8 cellular contexts compared by ENCODE assay signal in genomic region chr10:17444062-17444714, GRCh38. TPM values are rescaled to one million over a fixed set of nuclear protein-coding genes. Genes with fewer than 3 reads are reported as not detected.
DNase-seq lines count a peak whose midpoint lies in the region; ATAC-seq and TF ChIP-seq lines count a peak whose summit lies in the region.

No MANE protein-coding gene starts in this region.

- DNase-seq in right cardiac atrium: no peak
- no peak for DNase-seq in cardiac septum (ENCODE audit: low spot score)
- DNase-seq in activated CD4-positive, alpha-beta memory T cell treated with anti-CD3 and anti-CD28 coated beads, Interleukin-2, amount 10 ng/mL, durations not matched to agents 7 days and 5 days: peak; percentile 34
- no peak for DNase-seq in stimulated activated CD4-positive, alpha-beta T cell treated with anti-CD3 and anti-CD28 coated beads, Interleukin-4, amount 100 ng/mL, for 24 hours
- DNase-seq in WERI-Rb-1: no peak
- DNase-seq in glomerular visceral epithelial cell (ENCODE audit: extremely low spot score): no peak
- DNase-seq in SKM-1 treated with dmso at 0.1 percent for 144 hours (lab: John Stamatoyannopoulos, UW; ENCODE audit: unreplicated experiment): no peak

- no peaks in the 10 kb centered on the region for H3K36me3 ChIP-seq in WERI-Rb-1

- POLR2A ChIA-PET in activated CD4-positive, alpha-beta memory T cell treated with anti-CD3 and anti-CD28 coated beads, Interleukin-2, amount 10 ng/mL, durations not matched to agents 7 days and 5 days (lab: Charles Lee): interaction anchor here (1.1 to 3.1 kb wide), 6 partner anchors 10 to 606 kb away, joined by 3 to 9 read pairs (median 6); partner anchors contain the start of genes ST8SIA6 and STAM

- 54% methylated on average over 7 of the region's 7 CpGs for WGBS in right cardiac atrium

- intact Hi-C loops in right cardiac atrium (cut with DNase I) (no loop called here), cardiac septum (cut with DNase I) (no loop called here)

- H3K27ac Mint-ChIP-seq in activated CD4-positive, alpha-beta memory T cell treated with anti-CD3 and anti-CD28 coated beads, Interleukin-2, amount 10 ng/mL, durations not matched to agents 7 days and 5 days: peak overlapping the region; percentile 48

- H3K27ac ChIP-seq in right cardiac atrium (ENCODE audit: low read length) (peak overlapping the region; percentile 32), WERI-Rb-1 (no peak overlapping the region)

- H3K9me3 Mint-ChIP-seq in activated CD4-positive, alpha-beta memory T cell treated with anti-CD3 and anti-CD28 coated beads, Interleukin-2, amount 10 ng/mL, durations not matched to agents 7 days and 5 days: peaks cover 10% of the 10 kb centered on the region

- no peaks in the 10 kb centered on the region for H3K27me3 ChIP-seq in right cardiac atrium (ENCODE audit: control insufficient read depth, insufficient read depth)
- H3K27me3 ChIP-seq in WERI-Rb-1 (ENCODE audit: insufficient read depth, low read depth, severe bottlenecking): no peaks in the 10 kb centered on the region

- no peaks in the 10 kb centered on the region for H3K4me1 ChIP-seq in right cardiac atrium (ENCODE audit: control insufficient read depth, insufficient read depth, low read length)

- H3K27me3 Mint-ChIP-seq in activated CD4-positive, alpha-beta memory T cell treated with anti-CD3 and anti-CD28 coated beads, Interleukin-2, amount 10 ng/mL, durations not matched to agents 7 days and 5 days: peaks cover 4% of the 10 kb centered on the region

- peaks cover 25% of the 10 kb centered on the region for H3K4me1 Mint-ChIP-seq in activated CD4-positive, alpha-beta memory T cell treated with anti-CD3 and anti-CD28 coated beads, Interleukin-2, amount 10 ng/mL, durations not matched to agents 7 days and 5 days

- peak overlapping the region; percentile 41 for H3K4me3 Mint-ChIP-seq in activated CD4-positive, alpha-beta memory T cell treated with anti-CD3 and anti-CD28 coated beads, Interleukin-2, amount 10 ng/mL, durations not matched to agents 7 days and 5 days

- H3K9me3 ChIP-seq in right cardiac atrium (ENCODE audit: control insufficient read depth, low read length) (no peaks in the 10 kb centered on the region), WERI-Rb-1 (ENCODE audit: severe bottlenecking) (no peaks in the 10 kb centered on the region)

- ATAC-seq in right cardiac atrium (peak in 1 of 2 donors; percentile 9), HG02884 (IDR thresholded peaks at IDR 0.05; ENCODE audit: unreplicated experiment) (peak; percentile 98)

- H3K4me3 ChIP-seq in right cardiac atrium (ENCODE audit: low read length) (no peak overlapping the region), WERI-Rb-1 (ENCODE audit: low read depth, low read length) (no peak overlapping the region)

- CTCF ChIA-PET in activated CD4-positive, alpha-beta memory T cell treated with anti-CD3 and anti-CD28 coated beads, Interleukin-2, amount 10 ng/mL, durations not matched to agents 7 days and 5 days (lab: Charles Lee): interaction anchor here (1.3 to 2.1 kb wide), 2 partner anchors 10 to 15 kb away, joined by 3 to 9 read pairs; partner anchors contain the start of gene ST8SIA6

- H3K36me3 Mint-ChIP-seq in activated CD4-positive, alpha-beta memory T cell treated with anti-CD3 and anti-CD28 coated beads, Interleukin-2, amount 10 ng/mL, durations not matched to agents 7 days and 5 days (ENCODE audit: low read depth): peaks cover 19% of the 10 kb centered on the region

- no peak for TF ChIP-seq CTCF in WERI-Rb-1 (IDR thresholded peaks at IDR 0.05; ENCODE audit: low read depth, low read length)

RNA-seq across cellular contexts. Expression of gene ST8SIA6, which starts 10.2 kb away (rescaled TPM):
- total RNA-seq in right cardiac atrium: 10 to 100 TPM in 3 of 4 donors, 1 to 10 TPM in 1; 9.2 to 20.0 (median 15.0) TPM
- 1.7 TPM for polyA plus RNA-seq in right cardiac atrium
- total RNA-seq in cardiac septum: 6.9 TPM
- total RNA-seq in activated CD4-positive, alpha-beta memory T cell treated with anti-CD3 and anti-CD28 coated beads, Interleukin-2, amount 10 ng/mL, durations not matched to agents 7 days and 5 days: under 1 TPM; 0.93 to 0.95 TPM
